Comparison of ENCODE assay signal across 11 cellular contexts in genomic region chr16:11964761-11965539, GRCh38. TPM values are rescaled to one million over a fixed set of nuclear protein-coding genes. Genes with fewer than 3 reads are reported as not detected.
DNase-seq lines count a peak whose midpoint lies in the region; ATAC-seq lines count a peak whose summit lies in the region.
"Had no signal": no experiment of that assay in that cellular context is flagged by ENCODE, and none has a peak within 500 bp of the region (broad histone marks: within the 10 kb centered on the region; RNA-seq: fewer than 3 reads in every experiment).

Gene TNFRSF17 (plus strand): TSS chr16:11965210. CDS start chr16:11965325, 115 bp downstream.

- WGBS in aorta, 2 donors, result 72 to 76% methylated on average over 9 of the region's 9 CpGs

- peaks cover 0 to 2% (median 0%) of the 10 kb centered on the region in 3 donors for H3K27me3 Mint-ChIP-seq in immature natural killer cell (ENCODE audit: low read depth in 3 of 3)

- H3K4me3 Mint-ChIP-seq in immature natural killer cell, result no peak within 1 kb of the TSS
- H3K4me3 Mint-ChIP-seq: activated naive CD4-positive, alpha-beta T cell treated with anti-CD3 and anti-CD28 coated beads, Interleukin-2, amount 10 ng/mL, durations not matched to agents 7 days and 5 days had no signal

- no peak within 1 kb of the TSS for H3K9ac ChIP-seq in adipocyte (ENCODE audit: low read length)

- H3K9me3 ChIP-seq in adipocyte (ENCODE audit: control insufficient read depth, low read length), result no peaks in the 10 kb centered on the region
- no peaks in the 10 kb centered on the region for H3K9me3 ChIP-seq in aorta (ENCODE audit: control insufficient read depth, low read length)

- H3K36me3 ChIP-seq in adipocyte (ENCODE audit: control insufficient read depth, insufficient read depth, low read length, severe bottlenecking), result no peaks in the 10 kb centered on the region
- no peaks in the 10 kb centered on the region for H3K36me3 ChIP-seq in aorta (ENCODE audit: control insufficient read depth in 1 of 2, insufficient read depth in 2 of 2, low read length in 1 of 2)

- H3K27ac ChIP-seq in aorta (ENCODE audit: low read depth in 1 of 2, low read length in 2 of 2), result no peak within 1 kb of the TSS

- peaks cover 0 to 3% (median 0%) of the 10 kb centered on the region in 3 donors for H3K36me3 Mint-ChIP-seq in immature natural killer cell
- H3K36me3 Mint-ChIP-seq: activated naive CD4-positive, alpha-beta T cell treated with anti-CD3 and anti-CD28 coated beads, Interleukin-2, amount 10 ng/mL, durations not matched to agents 7 days and 5 days had no signal

- ATAC-seq in GM19328 (IDR thresholded peaks at IDR 0.05; ENCODE audit: unreplicated experiment), result peak; percentile 56
- peak; percentile 73 for ATAC-seq in HG02970 (IDR thresholded peaks at IDR 0.05; ENCODE audit: low FRiP score, unreplicated experiment)
- no peak for ATAC-seq in aorta (ENCODE audit: low FRiP score)

- H3K4me3 ChIP-seq in adipocyte (ENCODE audit: low read length), result no peak within 1 kb of the TSS
- no peak within 1 kb of the TSS for H3K4me3 ChIP-seq in aorta (ENCODE audit: low read length in 2 of 2)

- no peak within 1 kb of the TSS for H3K27ac Mint-ChIP-seq in immature natural killer cell
- H3K27ac Mint-ChIP-seq: activated naive CD4-positive, alpha-beta T cell treated with anti-CD3 and anti-CD28 coated beads, Interleukin-2, amount 10 ng/mL, durations not matched to agents 7 days and 5 days had no signal

- no peaks in the 10 kb centered on the region for H3K4me1 Mint-ChIP-seq in immature natural killer cell
- H3K4me1 Mint-ChIP-seq: activated naive CD4-positive, alpha-beta T cell treated with anti-CD3 and anti-CD28 coated beads, Interleukin-2, amount 10 ng/mL, durations not matched to agents 7 days and 5 days had no signal

- intact Hi-C loops in aorta (cut with DNase I), result no loop called here

- H3K27me3 ChIP-seq in adipocyte (replicated peaks; ENCODE audit: control insufficient read depth, insufficient read depth, low read length) (no peaks in the 10 kb centered on the region), aorta (ENCODE audit: control insufficient read depth in 1 of 2, insufficient read depth in 2 of 2, low read length in 1 of 2) (no peaks in the 10 kb centered on the region)

- DNase-seq in GM04503 (ENCODE audit: low read depth), result peak; percentile 26
- DNase-seq in adipocyte (ENCODE audit: low read depth), result peak; percentile 71
- DNase-seq in effector CD4-positive, alpha-beta T cell, result no peak
- DNase-seq in globus pallidus (ENCODE audit: low spot score), result no peak
- no peak for DNase-seq in immature natural killer cell
- no peak for DNase-seq in aorta
- DNase-seq: activated naive CD4-positive, alpha-beta T cell treated with anti-CD3 and anti-CD28 coated beads, Interleukin-2, amount 10 ng/mL, durations not matched to agents 7 days and 5 days had no signal

- H3K4me1 ChIP-seq in adipocyte (ENCODE audit: control insufficient read depth, insufficient read depth, low read length) (peaks cover 4% of the 10 kb centered on the region), aorta (ENCODE audit: control insufficient read depth in 1 of 2, insufficient read depth in 2 of 2, low read length in 2 of 2) (no peaks in the 10 kb centered on the region)

- H3K9me3 Mint-ChIP-seq in immature natural killer cell, result no peaks in the 10 kb centered on the region
- H3K9me3 Mint-ChIP-seq: activated naive CD4-positive, alpha-beta T cell treated with anti-CD3 and anti-CD28 coated beads, Interleukin-2, amount 10 ng/mL, durations not matched to agents 7 days and 5 days had no signal

RNA-seq across cellular contexts. Expression of gene TNFRSF17, which starts in this region (rescaled TPM):
- not detected for polyA plus RNA-seq in immature natural killer cell
- not detected for total RNA-seq in aorta
- not detected for polyA plus RNA-seq in aorta
- total RNA-seq: LHCN-M2, pulmonary artery endothelial cell had no signal

Comparison
In these comparisons a context has a peak if more than half of its experiments do, and no peak if none do; other contexts are left out.
1. DNase-seq: peak in GM04503 (single experiment) and adipocyte (single experiment); none in effector CD4-positive, alpha-beta T cell (single experiment), globus pallidus (single experiment), immature natural killer cell (0 of 3) and aorta (0 of 2).